26 cellular contexts compared by ENCODE assay signal in genomic region chr17:79984045-79984840, GRCh38. TPM values are rescaled to one million over a fixed set of nuclear protein-coding genes. Genes with fewer than 3 reads are reported as not detected.
DNase-seq lines count a peak whose midpoint lies in the region; ATAC-seq, FAIRE-seq and TF ChIP-seq lines count a peak whose summit lies in the region.
"Had no signal": no experiment of that assay in that cellular context is flagged by ENCODE, and none has a peak within 500 bp of the region (broad histone marks: within the 10 kb centered on the region; RNA-seq: fewer than 3 reads in every experiment).

No MANE protein-coding gene starts in this region.

- no peak for TF ChIP-seq CTCF in K562 (IDR thresholded peaks at IDR 0.05 in 2 of 3, conservative IDR thresholded peaks at IDR 0.05 in 1 of 3; ENCODE audit: insufficient read depth in 2 of 3, low read depth in 1 of 3, low read length in 3 of 3)
- TF ChIP-seq CTCF in right lobe of liver (IDR thresholded peaks at IDR 0.05) = no peak
- TF ChIP-seq CTCF in progenitor cell of endocrine pancreas (IDR thresholded peaks at IDR 0.05; ENCODE audit: unreplicated experiment) = no peak

- H3K27me3 ChIP-seq in K562 (ENCODE audit: control insufficient read depth in 2 of 2, insufficient read depth in 2 of 2, low read length in 2 of 2) (peaks cover 69 to 90% of the 10 kb centered on the region in 2 experiments), right lobe of liver (no peaks in the 10 kb centered on the region)

- H3K27ac ChIP-seq in K562 (ENCODE audit: extremely low read depth, low read depth, low read length) (no peak overlapping the region), right lobe of liver (no peak overlapping the region)
- H3K27ac ChIP-seq: PC-9 had no signal

- H3K4me1 ChIP-seq in K562 (replicated peaks in 1 of 2; ENCODE audit: control insufficient read depth in 2 of 2, insufficient read depth in 2 of 2, low read length in 2 of 2) (peaks cover 0 to 10% of the 10 kb centered on the region in 2 experiments; a peak in 2 of 5 replicates), right lobe of liver (peaks cover 2 to 29% (median 13%) of the 10 kb centered on the region in 4 donors)

- H3K36me3 Mint-ChIP-seq in progenitor cell of endocrine pancreas (ENCODE audit: insufficient read depth) = peaks cover 6% of the 10 kb centered on the region
- H3K36me3 Mint-ChIP-seq: CD14-positive monocyte had no signal

- BruUV-seq in K562 (replicated peaks; lab: Mats Ljungman, UMichigan) = no TSS peak

- H3K4me2 ChIP-seq in K562 (ENCODE audit: insufficient read depth, low read length) = no peak overlapping the region
- H3K4me2 ChIP-seq: PC-9 had no signal

- DNase-seq in activated effector memory CD4-positive, alpha-beta T cell treated with anti-CD3 and anti-CD28 coated beads, Interleukin-2, amount 50 U/mL, for 16 hours = peak; percentile 9
- no peak for DNase-seq in activated effector memory CD4-positive, alpha-beta T cell treated with Interleukin-2 at 50 U/mL for 16 hours
- DNase-seq in K562 (ENCODE audit: extremely low read depth in 1 of 4, low spot score in 3 of 4) (no peak), right lobe of liver (peak in 2 of 3 donors; percentile 0 to 18), progenitor cell of endocrine pancreas (ENCODE audit: low spot score, unreplicated experiment) (no peak), HCEC 1CT (no peak), dedifferentiated amniotic fluid mesenchymal stem cell (ENCODE audit: extremely low spot score) (no peak)
- DNase-seq: 8988T, AML-193, DMS53, GDM1, KBM-7, MM.1S, NCI-H1092 treated with DMSO at 0.1 percent for 48 hours, NCI-H146, NCI-H2029, NCI-H226, NCI-H510A treated with DMSO at 0.1 percent for 48 hours, NCI-H748 treated with DMSO at 0.1 percent for 48 hours, PC-9, RPMI8226, SIG-M5 had no signal

- H3K27ac Mint-ChIP-seq in progenitor cell of endocrine pancreas = no peak overlapping the region

- in situ Hi-C loops in K562 (cut with MboI) = no loop called here

- no peaks in the 10 kb centered on the region for H3K27me3 Mint-ChIP-seq in progenitor cell of endocrine pancreas

- 0% methylated on average over 5 of the region's 5 CpGs for WGBS in K562 (ENCODE audit: insufficient coverage, low coverage, missing lambda C conversion rate)
- 90% methylated on average over 5 of the region's 5 CpGs for WGBS in right lobe of liver (ENCODE audit: insufficient coverage, low coverage, low lambda C conversion rate, missing lambda C conversion rate)

- H3K4me3 ChIP-seq in K562 = no peak overlapping the region
- no peak overlapping the region for H3K4me3 ChIP-seq in right lobe of liver
- H3K4me3 ChIP-seq: PC-9 had no signal

- intact Hi-C loops in K562 (cut with micrococcal nuclease) = no loop called here
- intact Hi-C loops in right lobe of liver (cut with DNase I) = loop anchor here (10.0 kb wide), 3 partner anchors 59 to 179 kb away; no protein-coding TSS in a partner anchor

- POLR2A ChIA-PET in K562 (lab: Yijun Ruan, JAX) = interaction anchor here (1.0 kb wide), 1 partner anchor 148 kb away, joined by 3 read pairs; no protein-coding TSS in a partner anchor

- no peaks in the 10 kb centered on the region for H3K9me3 ChIP-seq in K562 (replicated peaks; ENCODE audit: control insufficient read depth, insufficient read depth, low read depth, low read length)
- H3K9me3 ChIP-seq in right lobe of liver = no peaks in the 10 kb centered on the region

- no peak for TF ChIP-seq EP300 in K562 (IDR thresholded peaks at IDR 0.05; ENCODE audit: low read length)

- no peak overlapping the region for H2AFZ ChIP-seq in K562 (ENCODE audit: low read depth, low read length)
- H2AFZ ChIP-seq: PC-9 had no signal

- CTCF ChIA-PET in K562 (lab: Yijun Ruan, JAX; ENCODE audit: low intra/inter-chr PET ratio) = no interaction called here

- H3K36me3 ChIP-seq in K562 (ENCODE audit: control insufficient read depth, insufficient read depth, low read length) = no peaks in the 10 kb centered on the region
- H3K36me3 ChIP-seq in right lobe of liver = no peaks in the 10 kb centered on the region

- no peaks in the 10 kb centered on the region for H3K79me2 ChIP-seq in K562 (ENCODE audit: control insufficient read depth, insufficient read depth, low read length)

- peaks cover 4% of the 10 kb centered on the region for H4K20me1 ChIP-seq in K562 (replicated peaks; ENCODE audit: control insufficient read depth, insufficient read depth, low read length)

- TF ChIP-seq POLR2A in K562 (conservative IDR thresholded peaks at IDR 0.05) (no peak), right lobe of liver (IDR thresholded peaks at IDR 0.05) (no peak)

- no peaks in the 10 kb centered on the region for H3K9me1 ChIP-seq in K562 (ENCODE audit: control insufficient read depth, insufficient read depth, low read length)

- H3K9ac ChIP-seq in K562 (ENCODE audit: insufficient read depth in 1 of 2, low read depth in 2 of 2, low read length in 2 of 2) = no peak overlapping the region

- ATAC-seq in K562 = no peak
- ATAC-seq in right lobe of liver = no peak
- ATAC-seq: SK-N-SH treated with all-trans-retinoic acid at 6 μM for 48 hours had no signal

- no peak overlapping the region for H3K4me3 Mint-ChIP-seq in progenitor cell of endocrine pancreas (ENCODE audit: low read depth)
- H3K4me3 Mint-ChIP-seq: CD14-positive monocyte had no signal

- H3K4me1 Mint-ChIP-seq in progenitor cell of endocrine pancreas (ENCODE audit: low read depth) = peaks cover 22% of the 10 kb centered on the region
- H3K4me1 Mint-ChIP-seq: CD14-positive monocyte had no signal

- no peak for FAIRE-seq in K562 (lab: Jason Lieb, UNC)
- FAIRE-seq: D721Med, H1 had no signal

- no peaks in the 10 kb centered on the region for H3K9me3 Mint-ChIP-seq in progenitor cell of endocrine pancreas (ENCODE audit: low read depth)

- no peak for TF ChIP-seq RAD21 in K562 (CRISPR knock-in tag; conservative IDR thresholded peaks at IDR 0.05 in 1 of 2, IDR thresholded peaks at IDR 0.05 in 1 of 2)

TF ChIP-seq in K562, 482 proteins besides CTCF, POLR2A, EP300 and RAD21 (continues in another document):
- TF ChIP-seq, protein P1, sequence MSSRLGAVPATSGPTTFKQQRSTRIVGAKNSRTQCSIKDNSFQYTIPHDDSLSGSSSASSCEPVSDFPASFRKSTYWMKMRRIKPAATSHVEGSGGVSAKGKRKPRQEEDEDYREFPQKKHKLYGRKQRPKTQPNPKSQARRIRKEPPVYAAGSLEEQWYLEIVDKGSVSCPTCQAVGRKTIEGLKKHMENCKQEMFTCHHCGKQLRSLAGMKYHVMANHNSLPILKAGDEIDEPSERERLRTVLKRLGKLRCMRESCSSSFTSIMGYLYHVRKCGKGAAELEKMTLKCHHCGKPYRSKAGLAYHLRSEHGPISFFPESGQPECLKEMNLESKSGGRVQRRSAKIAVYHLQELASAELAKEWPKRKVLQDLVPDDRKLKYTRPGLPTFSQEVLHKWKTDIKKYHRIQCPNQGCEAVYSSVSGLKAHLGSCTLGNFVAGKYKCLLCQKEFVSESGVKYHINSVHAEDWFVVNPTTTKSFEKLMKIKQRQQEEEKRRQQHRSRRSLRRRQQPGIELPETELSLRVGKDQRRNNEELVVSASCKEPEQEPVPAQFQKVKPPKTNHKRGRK (tag; IDR thresholded peaks at IDR 0.05) = peak; percentile 76

RNA-seq across cellular contexts. Expression of gene TBC1D16, which starts 51.4 kb away (rescaled TPM):
- 0.05 and 0.69 TPM in 2 replicates for total RNA-seq in K562 (2011; cell fraction: chromatin; rRNA removed; ENCODE audit: low replicate concordance)
- total RNA-seq in K562 (2011; cell fraction: nucleolus; rRNA removed) = 0.13 and 0.33 TPM in 2 replicates
- total RNA-seq in K562 (2011; cell fraction: nucleoplasm; rRNA removed) = 0.07 and 0.69 TPM in 2 replicates
- total RNA-seq in K562 (2014; rRNA removed) (0.45 TPM in 1 of 2 replicates, not detected in the other), K562 (2014; rRNA removed; fragmentation: Illumina TruSeq; extraction: Trizol) (0.04 TPM in 1 of 2 replicates, not detected in the other), K562 (2015; rRNA removed; fragmentation: Illumina TruSeq; extraction: Trizol) (0.04 TPM in 2 replicates), K562 (2021) (0.20 TPM in 2 replicates), right lobe of liver (10 to 100 TPM in 4 of 6 experiments, 1 to 10 TPM in 2; 5.8 to 21.0 (median 14.4) TPM), progenitor cell of endocrine pancreas (85.1 and 87.9 TPM in 2 replicates)
- polyA plus RNA-seq in K562 (2011; rRNA removed) (0.08 and 0.10 TPM in 2 replicates), K562 (2014; fragmentation: Illumina TruSeq; extraction: Trizol) (0.01 and 0.11 TPM in 2 replicates), K562 (2014; fragmentation: Nextera tagmentation; extraction: Ambion mirVana) (under 1 TPM; 0.01 TPM), K562 (2014; rRNA removed) (0.01 and 0.03 TPM in 2 replicates)
- 0.01 and 0.07 TPM in 2 replicates for polyA plus RNA-seq in K562 (2011; cell fraction: cytosol; rRNA removed)
- polyA plus RNA-seq in K562 (2011; cell fraction: nucleus; rRNA removed) = 0.03 and 0.06 TPM in 2 replicates
- 0.10 and 0.24 TPM in 2 replicates for polyA plus RNA-seq in K562 (2012)
- polyA minus RNA-seq in K562 (2011; rRNA and poly(A)+ RNA removed) = 0.07 and 0.12 TPM in 2 replicates
- not detected in 2 replicates for polyA minus RNA-seq in K562 (2011; cell fraction: cytosol; rRNA and poly(A)+ RNA removed)
- polyA minus RNA-seq in K562 (2011; cell fraction: nucleus; rRNA and poly(A)+ RNA removed) = 0.11 and 0.13 TPM in 2 replicates

RNA-seq across cellular contexts. Expression of gene CCDC40, which starts 52.2 kb away (rescaled TPM):
- total RNA-seq in K562 (2011; cell fraction: chromatin; rRNA removed; ENCODE audit: low replicate concordance) = 0.30 TPM in 1 of 2 replicates, not detected in the other
- not detected in 2 replicates for total RNA-seq in K562 (2011; cell fraction: nucleolus; rRNA removed)
- not detected in 2 replicates for total RNA-seq in K562 (2011; cell fraction: nucleoplasm; rRNA removed)
- total RNA-seq in K562 (2014; rRNA removed) = not detected in 2 replicates
- not detected in 2 replicates for total RNA-seq in K562 (2014; rRNA removed; fragmentation: Illumina TruSeq; extraction: Trizol)
- total RNA-seq in K562 (2015; rRNA removed; fragmentation: Illumina TruSeq; extraction: Trizol) = not detected in 2 replicates
- 0.33 TPM in 1 of 2 replicates, not detected in the other for total RNA-seq in K562 (2021)
- 0.07 TPM in 1 of 2 replicates, not detected in the other for polyA plus RNA-seq in K562 (2011; rRNA removed)
- polyA plus RNA-seq in K562 (2011; cell fraction: cytosol; rRNA removed) = not detected in 2 replicates
- not detected in 2 replicates for polyA plus RNA-seq in K562 (2011; cell fraction: nucleus; rRNA removed)
- polyA plus RNA-seq in K562 (2012) = 0.05 TPM in 1 of 2 replicates, not detected in the other
- polyA plus RNA-seq in K562 (2014; fragmentation: Illumina TruSeq; extraction: Trizol) = not detected in 2 replicates
- not detected for polyA plus RNA-seq in K562 (2014; fragmentation: Nextera tagmentation; extraction: Ambion mirVana)
- not detected in 2 replicates for polyA plus RNA-seq in K562 (2014; rRNA removed)
- not detected in 2 replicates for polyA minus RNA-seq in K562 (2011; rRNA and poly(A)+ RNA removed)
- not detected in 2 replicates for polyA minus RNA-seq in K562 (2011; cell fraction: cytosol; rRNA and poly(A)+ RNA removed)
- polyA minus RNA-seq in K562 (2011; cell fraction: nucleus; rRNA and poly(A)+ RNA removed) = not detected in 2 replicates
- 1 to 10 TPM; 1.7 to 3.1 (median 2.1) TPM for total RNA-seq in right lobe of liver
- total RNA-seq in progenitor cell of endocrine pancreas = 26.9 and 28.0 TPM in 2 replicates

Comparison
In these comparisons a context has a peak if more than half of its experiments do, and no peak if none do; other contexts are left out.
1. DNase-seq: peak in activated effector memory CD4-positive, alpha-beta T cell treated with anti-CD3 and anti-CD28 coated beads, Interleukin-2, amount 50 U/mL, for 16 hours (single experiment) and right lobe of liver (2 of 3); none in activated effector memory CD4-positive, alpha-beta T cell treated with Interleukin-2 at 50 U/mL for 16 hours (single experiment), K562 (0 of 4), progenitor cell of endocrine pancreas (single experiment), HCEC 1CT (single experiment) and dedifferentiated amniotic fluid mesenchymal stem cell (single experiment).
2. RNA of gene TBC1D16, which starts 51.4 kb away (total RNA-seq): 85.1 to 87.9 TPM in progenitor cell of endocrine pancreas and 5.8 to 21.0 TPM in right lobe of liver; 0.04 to 0.69 TPM in K562; every median in the first group is over 4 times any median in the second.